In the genomic region with DNA sequence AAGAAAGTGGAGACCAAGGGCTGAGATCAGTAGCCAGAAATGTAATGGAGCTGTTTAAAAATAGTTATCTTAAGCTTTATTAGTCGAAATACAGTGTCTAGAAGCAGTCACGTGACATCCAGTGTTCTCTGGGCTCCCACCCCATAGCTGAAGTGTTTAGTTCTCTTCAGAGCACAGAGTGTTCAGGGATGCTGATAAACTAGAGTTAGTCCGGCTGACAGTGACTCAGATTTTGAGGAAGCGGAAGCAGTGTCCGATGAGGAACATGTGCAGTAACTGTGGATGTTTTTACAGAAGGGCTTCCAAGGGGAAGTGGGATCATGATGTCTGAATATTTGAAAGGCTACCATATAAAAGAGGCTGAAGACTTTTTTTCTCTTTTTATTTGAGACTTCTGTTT, we compare ENCODE assay signal across 1 cellular context.
TF ChIP-seq lines count a peak whose summit lies in the region.

No MANE protein-coding gene starts in this region.

TF ChIP-seq in K562, 482 proteins besides CTCF, POLR2A, EP300 and RAD21 (continued from another document and continues in another):
- TF ChIP-seq, protein P1, sequence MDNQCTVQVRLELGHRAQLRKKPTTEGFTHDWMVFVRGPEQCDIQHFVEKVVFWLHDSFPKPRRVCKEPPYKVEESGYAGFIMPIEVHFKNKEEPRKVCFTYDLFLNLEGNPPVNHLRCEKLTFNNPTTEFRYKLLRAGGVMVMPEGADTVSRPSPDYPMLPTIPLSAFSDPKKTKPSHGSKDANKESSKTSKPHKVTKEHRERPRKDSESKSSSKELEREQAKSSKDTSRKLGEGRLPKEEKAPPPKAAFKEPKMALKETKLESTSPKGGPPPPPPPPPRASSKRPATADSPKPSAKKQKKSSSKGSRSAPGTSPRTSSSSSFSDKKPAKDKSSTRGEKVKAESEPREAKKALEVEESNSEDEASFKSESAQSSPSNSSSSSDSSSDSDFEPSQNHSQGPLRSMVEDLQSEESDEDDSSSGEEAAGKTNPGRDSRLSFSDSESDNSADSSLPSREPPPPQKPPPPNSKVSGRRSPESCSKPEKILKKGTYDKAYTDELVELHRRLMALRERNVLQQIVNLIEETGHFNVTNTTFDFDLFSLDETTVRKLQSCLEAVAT (IDR thresholded peaks at IDR 0.05) = no peak
- TF ChIP-seq, protein P2, sequence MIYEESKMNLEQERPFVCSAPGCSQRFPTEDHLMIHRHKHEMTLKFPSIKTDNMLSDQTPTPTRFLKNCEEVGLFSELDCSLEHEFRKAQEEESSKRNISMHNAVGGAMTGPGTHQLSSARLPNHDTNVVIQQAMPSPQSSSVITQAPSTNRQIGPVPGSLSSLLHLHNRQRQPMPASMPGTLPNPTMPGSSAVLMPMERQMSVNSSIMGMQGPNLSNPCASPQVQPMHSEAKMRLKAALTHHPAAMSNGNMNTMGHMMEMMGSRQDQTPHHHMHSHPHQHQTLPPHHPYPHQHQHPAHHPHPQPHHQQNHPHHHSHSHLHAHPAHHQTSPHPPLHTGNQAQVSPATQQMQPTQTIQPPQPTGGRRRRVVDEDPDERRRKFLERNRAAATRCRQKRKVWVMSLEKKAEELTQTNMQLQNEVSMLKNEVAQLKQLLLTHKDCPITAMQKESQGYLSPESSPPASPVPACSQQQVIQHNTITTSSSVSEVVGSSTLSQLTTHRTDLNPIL (CRISPR knock-in tag; IDR thresholded peaks at IDR 0.05) = no peak
- no peak for TF ChIP-seq MAZ (CRISPR knock-in tag; conservative IDR thresholded peaks at IDR 0.05 in 1 of 2, IDR thresholded peaks at IDR 0.05 in 1 of 2)
- peak; percentile 36; the same call in 1 of the 2 replicates for TF ChIP-seq SMARCE1 (IDR thresholded peaks at IDR 0.05)
- peak; percentile 64; the same call in 1 of the 2 replicates for TF ChIP-seq JUN (IDR thresholded peaks at IDR 0.05; ENCODE audit: borderline replicate concordance, low read depth, low read length)
- no peak for TF ChIP-seq JUN (CRISPR knock-in tag; IDR thresholded peaks at IDR 0.05; ENCODE audit: borderline replicate concordance)
- no peak for TF ChIP-seq PHF20 (IDR thresholded peaks at IDR 0.05; ENCODE audit: partially characterized antibody)
- TF ChIP-seq EWSR1 (IDR thresholded peaks at IDR 0.05; ENCODE audit: borderline replicate concordance, low read depth, partially characterized antibody) = no peak
- TF ChIP-seq GATAD2B (IDR thresholded peaks at IDR 0.05; ENCODE audit: borderline replicate concordance) = peak; percentile 58; the same call in 1 of the 2 replicates
- TF ChIP-seq HDGF (IDR thresholded peaks at IDR 0.05) = no peak
- TF ChIP-seq, protein P3, sequence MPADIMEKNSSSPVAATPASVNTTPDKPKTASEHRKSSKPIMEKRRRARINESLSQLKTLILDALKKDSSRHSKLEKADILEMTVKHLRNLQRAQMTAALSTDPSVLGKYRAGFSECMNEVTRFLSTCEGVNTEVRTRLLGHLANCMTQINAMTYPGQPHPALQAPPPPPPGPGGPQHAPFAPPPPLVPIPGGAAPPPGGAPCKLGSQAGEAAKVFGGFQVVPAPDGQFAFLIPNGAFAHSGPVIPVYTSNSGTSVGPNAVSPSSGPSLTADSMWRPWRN (IDR thresholded peaks at IDR 0.05; ENCODE audit: low read depth) = no peak
- TF ChIP-seq CBFA2T2 (conservative IDR thresholded peaks at IDR 0.05) = peak; percentile 89
- no peak for TF ChIP-seq MBD2 (IDR thresholded peaks at IDR 0.05; ENCODE audit: borderline replicate concordance, low read depth)
- TF ChIP-seq RUNX1 (IDR thresholded peaks at IDR 0.05; ENCODE audit: low read depth) = no peak
- TF ChIP-seq, protein P4, sequence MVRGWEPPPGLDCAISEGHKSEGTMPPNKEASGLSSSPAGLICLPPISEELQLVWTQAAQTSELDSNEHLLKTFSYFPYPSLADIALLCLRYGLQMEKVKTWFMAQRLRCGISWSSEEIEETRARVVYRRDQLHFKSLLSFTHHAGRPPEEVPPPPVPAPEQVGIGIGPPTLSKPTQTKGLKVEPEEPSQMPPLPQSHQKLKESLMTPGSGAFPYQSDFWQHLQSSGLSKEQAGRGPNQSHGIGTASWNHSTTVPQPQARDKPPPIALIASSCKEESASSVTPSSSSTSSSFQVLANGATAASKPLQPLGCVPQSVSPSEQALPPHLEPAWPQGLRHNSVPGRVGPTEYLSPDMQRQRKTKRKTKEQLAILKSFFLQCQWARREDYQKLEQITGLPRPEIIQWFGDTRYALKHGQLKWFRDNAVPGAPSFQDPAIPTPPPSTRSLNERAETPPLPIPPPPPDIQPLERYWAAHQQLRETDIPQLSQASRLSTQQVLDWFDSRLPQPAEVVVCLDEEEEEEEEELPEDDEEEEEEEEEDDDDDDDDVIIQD (CRISPR knock-in tag; IDR thresholded peaks at IDR 0.05) = no peak
- TF ChIP-seq YY1 (IDR thresholded peaks at IDR 0.05; ENCODE audit: borderline replicate concordance in 1 of 3, control insufficient read depth in 1 of 3, extremely low read depth in 1 of 3, insufficient read depth in 3 of 3, insufficient read length in 1 of 3, insufficient replicate concordance in 2 of 3, low read depth in 1 of 3, low read length in 2 of 3) = no peak
- TF ChIP-seq PTBP1 (IDR thresholded peaks at IDR 0.05; ENCODE audit: low read depth, low read length) = no peak
- no peak for TF ChIP-seq ZNF75A (CRISPR knock-in tag; IDR thresholded peaks at IDR 0.05)
- TF ChIP-seq, protein P5, sequence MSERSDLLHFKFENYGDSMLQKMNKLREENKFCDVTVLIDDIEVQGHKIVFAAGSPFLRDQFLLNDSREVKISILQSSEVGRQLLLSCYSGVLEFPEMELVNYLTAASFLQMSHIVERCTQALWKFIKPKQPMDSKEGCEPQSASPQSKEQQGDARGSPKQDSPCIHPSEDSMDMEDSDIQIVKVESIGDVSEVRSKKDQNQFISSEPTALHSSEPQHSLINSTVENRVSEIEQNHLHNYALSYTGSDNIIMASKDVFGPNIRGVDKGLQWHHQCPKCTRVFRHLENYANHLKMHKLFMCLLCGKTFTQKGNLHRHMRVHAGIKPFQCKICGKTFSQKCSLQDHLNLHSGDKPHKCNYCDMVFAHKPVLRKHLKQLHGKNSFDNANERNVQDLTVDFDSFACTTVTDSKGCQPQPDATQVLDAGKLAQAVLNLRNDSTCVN (CRISPR knock-in tag; IDR thresholded peaks at IDR 0.05) = no peak
- TF ChIP-seq ELF4 (CRISPR knock-in tag; IDR thresholded peaks at IDR 0.05) = no peak
- no peak for TF ChIP-seq SP1 (CRISPR knock-in tag; IDR thresholded peaks at IDR 0.05)
- TF ChIP-seq POLR2AphosphoS2 (IDR thresholded peaks at IDR 0.05; ENCODE audit: low read length) = no peak
- no peak for TF ChIP-seq BACH1 (tag; IDR thresholded peaks at IDR 0.05)
- TF ChIP-seq CBX1 (IDR thresholded peaks at IDR 0.05; ENCODE audit: low read depth) = no peak
- no peak for TF ChIP-seq ZNF3 (CRISPR knock-in tag; IDR thresholded peaks at IDR 0.05)
- TF ChIP-seq, protein P6, sequence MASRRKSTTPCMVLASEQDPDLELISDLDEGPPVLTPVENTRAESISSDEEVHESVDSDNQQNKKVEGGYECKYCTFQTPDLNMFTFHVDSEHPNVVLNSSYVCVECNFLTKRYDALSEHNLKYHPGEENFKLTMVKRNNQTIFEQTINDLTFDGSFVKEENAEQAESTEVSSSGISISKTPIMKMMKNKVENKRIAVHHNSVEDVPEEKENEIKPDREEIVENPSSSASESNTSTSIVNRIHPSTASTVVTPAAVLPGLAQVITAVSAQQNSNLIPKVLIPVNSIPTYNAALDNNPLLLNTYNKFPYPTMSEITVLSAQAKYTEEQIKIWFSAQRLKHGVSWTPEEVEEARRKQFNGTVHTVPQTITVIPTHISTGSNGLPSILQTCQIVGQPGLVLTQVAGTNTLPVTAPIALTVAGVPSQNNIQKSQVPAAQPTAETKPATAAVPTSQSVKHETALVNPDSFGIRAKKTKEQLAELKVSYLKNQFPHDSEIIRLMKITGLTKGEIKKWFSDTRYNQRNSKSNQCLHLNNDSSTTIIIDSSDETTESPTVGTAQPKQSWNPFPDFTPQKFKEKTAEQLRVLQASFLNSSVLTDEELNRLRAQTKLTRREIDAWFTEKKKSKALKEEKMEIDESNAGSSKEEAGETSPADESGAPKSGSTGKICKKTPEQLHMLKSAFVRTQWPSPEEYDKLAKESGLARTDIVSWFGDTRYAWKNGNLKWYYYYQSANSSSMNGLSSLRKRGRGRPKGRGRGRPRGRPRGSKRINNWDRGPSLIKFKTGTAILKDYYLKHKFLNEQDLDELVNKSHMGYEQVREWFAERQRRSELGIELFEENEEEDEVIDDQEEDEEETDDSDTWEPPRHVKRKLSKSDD (conservative IDR thresholded peaks at IDR 0.05; ENCODE audit: low read length) = no peak
- TF ChIP-seq ZNF140 (CRISPR knock-in tag; IDR thresholded peaks at IDR 0.05) = no peak
- TF ChIP-seq, protein P7, sequence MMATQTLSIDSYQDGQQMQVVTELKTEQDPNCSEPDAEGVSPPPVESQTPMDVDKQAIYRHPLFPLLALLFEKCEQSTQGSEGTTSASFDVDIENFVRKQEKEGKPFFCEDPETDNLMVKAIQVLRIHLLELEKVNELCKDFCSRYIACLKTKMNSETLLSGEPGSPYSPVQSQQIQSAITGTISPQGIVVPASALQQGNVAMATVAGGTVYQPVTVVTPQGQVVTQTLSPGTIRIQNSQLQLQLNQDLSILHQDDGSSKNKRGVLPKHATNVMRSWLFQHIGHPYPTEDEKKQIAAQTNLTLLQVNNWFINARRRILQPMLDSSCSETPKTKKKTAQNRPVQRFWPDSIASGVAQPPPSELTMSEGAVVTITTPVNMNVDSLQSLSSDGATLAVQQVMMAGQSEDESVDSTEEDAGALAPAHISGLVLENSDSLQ (IDR thresholded peaks at IDR 0.05) = peak; percentile 65
- no peak for TF ChIP-seq ZNF124 (CRISPR knock-in tag; IDR thresholded peaks at IDR 0.05)
- peak; percentile 59; the same call in 1 of the 2 replicates for TF ChIP-seq ELF2 (CRISPR knock-in tag; IDR thresholded peaks at IDR 0.05)
- no peak for TF ChIP-seq ARNT (IDR thresholded peaks at IDR 0.05)
- TF ChIP-seq, protein P8, sequence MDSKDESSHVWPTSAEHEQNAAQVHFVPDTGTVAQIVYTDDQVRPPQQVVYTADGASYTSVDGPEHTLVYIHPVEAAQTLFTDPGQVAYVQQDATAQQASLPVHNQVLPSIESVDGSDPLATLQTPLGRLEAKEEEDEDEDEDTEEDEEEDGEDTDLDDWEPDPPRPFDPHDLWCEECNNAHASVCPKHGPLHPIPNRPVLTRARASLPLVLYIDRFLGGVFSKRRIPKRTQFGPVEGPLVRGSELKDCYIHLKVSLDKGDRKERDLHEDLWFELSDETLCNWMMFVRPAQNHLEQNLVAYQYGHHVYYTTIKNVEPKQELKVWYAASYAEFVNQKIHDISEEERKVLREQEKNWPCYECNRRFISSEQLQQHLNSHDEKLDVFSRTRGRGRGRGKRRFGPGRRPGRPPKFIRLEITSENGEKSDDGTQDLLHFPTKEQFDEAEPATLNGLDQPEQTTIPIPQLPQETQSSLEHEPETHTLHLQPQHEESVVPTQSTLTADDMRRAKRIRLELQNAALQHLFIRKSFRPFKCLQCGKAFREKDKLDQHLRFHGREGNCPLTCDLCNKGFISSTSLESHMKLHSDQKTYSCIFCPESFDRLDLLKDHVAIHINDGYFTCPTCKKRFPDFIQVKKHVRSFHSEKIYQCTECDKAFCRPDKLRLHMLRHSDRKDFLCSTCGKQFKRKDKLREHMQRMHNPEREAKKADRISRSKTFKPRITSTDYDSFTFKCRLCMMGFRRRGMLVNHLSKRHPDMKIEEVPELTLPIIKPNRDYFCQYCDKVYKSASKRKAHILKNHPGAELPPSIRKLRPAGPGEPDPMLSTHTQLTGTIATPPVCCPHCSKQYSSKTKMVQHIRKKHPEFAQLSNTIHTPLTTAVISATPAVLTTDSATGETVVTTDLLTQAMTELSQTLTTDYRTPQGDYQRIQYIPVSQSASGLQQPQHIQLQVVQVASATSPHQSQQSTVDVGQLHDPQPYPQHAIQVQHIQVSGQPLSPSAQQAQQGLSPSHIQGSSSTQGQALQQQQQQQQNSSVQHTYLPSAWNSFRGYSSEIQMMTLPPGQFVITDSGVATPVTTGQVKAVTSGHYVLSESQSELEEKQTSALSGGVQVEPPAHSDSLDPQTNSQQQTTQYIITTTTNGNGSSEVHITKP (IDR thresholded peaks at IDR 0.05; ENCODE audit: partially characterized antibody) = no peak
- TF ChIP-seq, protein P9, sequence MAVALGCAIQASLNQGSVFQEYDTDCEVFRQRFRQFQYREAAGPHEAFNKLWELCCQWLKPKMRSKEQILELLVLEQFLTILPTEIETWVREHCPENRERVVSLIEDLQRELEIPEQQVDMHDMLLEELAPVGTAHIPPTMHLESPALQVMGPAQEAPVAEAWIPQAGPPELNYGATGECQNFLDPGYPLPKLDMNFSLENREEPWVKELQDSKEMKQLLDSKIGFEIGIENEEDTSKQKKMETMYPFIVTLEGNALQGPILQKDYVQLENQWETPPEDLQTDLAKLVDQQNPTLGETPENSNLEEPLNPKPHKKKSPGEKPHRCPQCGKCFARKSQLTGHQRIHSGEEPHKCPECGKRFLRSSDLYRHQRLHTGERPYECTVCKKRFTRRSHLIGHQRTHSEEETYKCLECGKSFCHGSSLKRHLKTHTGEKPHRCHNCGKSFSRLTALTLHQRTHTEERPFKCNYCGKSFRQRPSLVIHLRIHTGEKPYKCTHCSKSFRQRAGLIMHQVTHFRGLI (CRISPR knock-in tag; IDR thresholded peaks at IDR 0.05) = no peak
- TF ChIP-seq, protein P10, sequence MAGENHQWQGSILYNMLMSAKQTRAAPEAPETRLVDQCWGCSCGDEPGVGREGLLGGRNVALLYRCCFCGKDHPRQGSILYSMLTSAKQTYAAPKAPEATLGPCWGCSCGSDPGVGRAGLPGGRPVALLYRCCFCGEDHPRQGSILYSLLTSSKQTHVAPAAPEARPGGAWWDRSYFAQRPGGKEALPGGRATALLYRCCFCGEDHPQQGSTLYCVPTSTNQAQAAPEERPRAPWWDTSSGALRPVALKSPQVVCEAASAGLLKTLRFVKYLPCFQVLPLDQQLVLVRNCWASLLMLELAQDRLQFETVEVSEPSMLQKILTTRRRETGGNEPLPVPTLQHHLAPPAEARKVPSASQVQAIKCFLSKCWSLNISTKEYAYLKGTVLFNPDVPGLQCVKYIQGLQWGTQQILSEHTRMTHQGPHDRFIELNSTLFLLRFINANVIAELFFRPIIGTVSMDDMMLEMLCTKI (IDR thresholded peaks at IDR 0.05; ENCODE audit: partially characterized antibody) = no peak
- no peak for TF ChIP-seq MEF2D (tag; conservative IDR thresholded peaks at IDR 0.05; ENCODE audit: low read depth)
- TF ChIP-seq, protein P11, sequence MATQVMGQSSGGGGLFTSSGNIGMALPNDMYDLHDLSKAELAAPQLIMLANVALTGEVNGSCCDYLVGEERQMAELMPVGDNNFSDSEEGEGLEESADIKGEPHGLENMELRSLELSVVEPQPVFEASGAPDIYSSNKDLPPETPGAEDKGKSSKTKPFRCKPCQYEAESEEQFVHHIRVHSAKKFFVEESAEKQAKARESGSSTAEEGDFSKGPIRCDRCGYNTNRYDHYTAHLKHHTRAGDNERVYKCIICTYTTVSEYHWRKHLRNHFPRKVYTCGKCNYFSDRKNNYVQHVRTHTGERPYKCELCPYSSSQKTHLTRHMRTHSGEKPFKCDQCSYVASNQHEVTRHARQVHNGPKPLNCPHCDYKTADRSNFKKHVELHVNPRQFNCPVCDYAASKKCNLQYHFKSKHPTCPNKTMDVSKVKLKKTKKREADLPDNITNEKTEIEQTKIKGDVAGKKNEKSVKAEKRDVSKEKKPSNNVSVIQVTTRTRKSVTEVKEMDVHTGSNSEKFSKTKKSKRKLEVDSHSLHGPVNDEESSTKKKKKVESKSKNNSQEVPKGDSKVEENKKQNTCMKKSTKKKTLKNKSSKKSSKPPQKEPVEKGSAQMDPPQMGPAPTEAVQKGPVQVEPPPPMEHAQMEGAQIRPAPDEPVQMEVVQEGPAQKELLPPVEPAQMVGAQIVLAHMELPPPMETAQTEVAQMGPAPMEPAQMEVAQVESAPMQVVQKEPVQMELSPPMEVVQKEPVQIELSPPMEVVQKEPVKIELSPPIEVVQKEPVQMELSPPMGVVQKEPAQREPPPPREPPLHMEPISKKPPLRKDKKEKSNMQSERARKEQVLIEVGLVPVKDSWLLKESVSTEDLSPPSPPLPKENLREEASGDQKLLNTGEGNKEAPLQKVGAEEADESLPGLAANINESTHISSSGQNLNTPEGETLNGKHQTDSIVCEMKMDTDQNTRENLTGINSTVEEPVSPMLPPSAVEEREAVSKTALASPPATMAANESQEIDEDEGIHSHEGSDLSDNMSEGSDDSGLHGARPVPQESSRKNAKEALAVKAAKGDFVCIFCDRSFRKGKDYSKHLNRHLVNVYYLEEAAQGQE (CRISPR knock-in tag; IDR thresholded peaks at IDR 0.05; ENCODE audit: low read depth) = no peak
